Comparison of ENCODE assay signal across 8 cellular contexts in genomic region chr1:155561812-155562580, GRCh38. TPM values are rescaled to one million over a fixed set of nuclear protein-coding genes. Genes with fewer than 3 reads are reported as not detected.
DNase-seq lines count a peak whose midpoint lies in the region; ATAC-seq, FAIRE-seq and TF ChIP-seq lines count a peak whose summit lies in the region.
"Not testable (repeated sequence)": the region's sequence is repeated elsewhere in the genome, so short reads cannot be mapped to it uniquely, and the experiment has no call there.

No MANE protein-coding gene starts in this region.

- peaks cover 66% of the 10 kb centered on the region for H3K79me2 ChIP-seq in endothelial cell of umbilical vein (ENCODE audit: control insufficient read depth, insufficient read depth, low read length)

- peak overlapping the region; percentile 95 for H2AFZ ChIP-seq in endothelial cell of umbilical vein (ENCODE audit: low read depth, low read length)

- not testable (repeated sequence) for H4K20me1 ChIP-seq in endothelial cell of umbilical vein (replicated peaks; ENCODE audit: control insufficient read depth, extremely low read depth, insufficient read depth, low read length)

- not testable (repeated sequence) for BruUV-seq in endothelial cell of umbilical vein (replicated peaks; lab: Mats Ljungman, UMichigan)

- TF ChIP-seq POLR2A in endothelial cell of umbilical vein (IDR thresholded peaks at IDR 0.05; ENCODE audit: low read depth, low read length), result not testable (repeated sequence)

- not testable (repeated sequence) for FAIRE-seq in endothelial cell of umbilical vein (lab: Jason Lieb, UNC)

- H3K9ac ChIP-seq in endothelial cell of umbilical vein (replicated peaks; ENCODE audit: extremely low read depth, insufficient read depth, low read length), result peak overlapping the region; percentile 89

- intact Hi-C loops in activated T-helper 1 cell treated with anti-CD3 and anti-CD28 coated beads, Interleukin-12 subunit alpha, Interleukin-12 subunit beta, Interleukin-2, Interleukin-4 antibody, amounts not matched to agents 30 ng/mL and 10 ng/mL and 1 ng/mL, durations not matched to agents 14 hours and 24 hours and 36 hours (cut with micrococcal nuclease), result loop anchor here (2.0 to 10.0 kb wide), 4 partner anchors 47 to 370 kb away; no protein-coding TSS in a partner anchor
- intact Hi-C loops in endothelial cell of umbilical vein (cut with micrococcal nuclease), result loop anchor here (2.0 to 10.0 kb wide), 2 partner anchors 237 to 307 kb away; partner anchors contain the start of gene ENTREP3

- peaks cover 15% of the 10 kb centered on the region for H3K36me3 ChIP-seq in RWPE2 (ENCODE audit: low read depth)
- H3K36me3 ChIP-seq in endothelial cell of umbilical vein (ENCODE audit: control insufficient read depth in 2 of 2, extremely low read depth in 1 of 2, insufficient read depth in 2 of 2, low read length in 2 of 2), result not testable (repeated sequence)

- peak overlapping the region; percentile 96 for H3K4me3 Mint-ChIP-seq in activated T-helper 1 cell treated with anti-CD3 and anti-CD28 coated beads, Interleukin-12 subunit alpha, Interleukin-12 subunit beta, Interleukin-2, Interleukin-4 antibody, amounts not matched to agents 30 ng/mL and 10 ng/mL and 1 ng/mL, durations not matched to agents 14 hours and 24 hours and 36 hours

- peak overlapping the region; percentile 57 for H3K4me2 ChIP-seq in endothelial cell of umbilical vein (ENCODE audit: insufficient read depth, low read length)

- dilution Hi-C loops in endothelial cell of umbilical vein (cut with MboI; ENCODE audit: extremely low pct_ligation_motif_present, low sequenced_read_pairs), result not testable (repeated sequence)

- H3K27ac ChIP-seq in RWPE2 (ENCODE audit: poor library complexity, severe bottlenecking) (peak overlapping the region; percentile 80), endothelial cell of umbilical vein (ENCODE audit: insufficient read depth, low read depth, low read length) (peak overlapping the region; percentile 61)

- not testable (repeated sequence) for H3K9me1 ChIP-seq in endothelial cell of umbilical vein (replicated peaks; ENCODE audit: control insufficient read depth, extremely low read depth, insufficient read depth, low read length)

- H3K4me1 ChIP-seq in RWPE2 (ENCODE audit: insufficient read depth, poor library complexity, severe bottlenecking); endothelial cell of umbilical vein (ENCODE audit: control insufficient read depth, extremely low read depth, insufficient read depth, low read length): not testable (repeated sequence)

- not testable (repeated sequence) for H3K27me3 ChIP-seq in RWPE2 (ENCODE audit: insufficient read depth, poor library complexity, severe bottlenecking); endothelial cell of umbilical vein (ENCODE audit: control insufficient read depth in 2 of 2, insufficient read depth in 2 of 2, low read length in 2 of 2)

- peak; percentile 27 for ATAC-seq in GM19452 (IDR thresholded peaks at IDR 0.05; ENCODE audit: unreplicated experiment)
- peak; percentile 18 for ATAC-seq in HG03460 (IDR thresholded peaks at IDR 0.05; ENCODE audit: unreplicated experiment)
- ATAC-seq in RWPE2 (ENCODE audit: low read depth), result peak; percentile 31; the same call in 2 of the 3 replicates

- H3K9me3 ChIP-seq in RWPE2 (ENCODE audit: severe bottlenecking); endothelial cell of umbilical vein (replicated peaks; ENCODE audit: control insufficient read depth, insufficient read depth, low read length): not testable (repeated sequence)

- POLR2A ChIA-PET in endothelial cell of umbilical vein (lab: Charles Lee), result not testable (repeated sequence)

- not testable (repeated sequence) for H3K9me3 Mint-ChIP-seq in activated T-helper 1 cell treated with anti-CD3 and anti-CD28 coated beads, Interleukin-12 subunit alpha, Interleukin-12 subunit beta, Interleukin-2, Interleukin-4 antibody, amounts not matched to agents 30 ng/mL and 10 ng/mL and 1 ng/mL, durations not matched to agents 14 hours and 24 hours and 36 hours

- H3K36me3 Mint-ChIP-seq in activated T-helper 1 cell treated with anti-CD3 and anti-CD28 coated beads, Interleukin-12 subunit alpha, Interleukin-12 subunit beta, Interleukin-2, Interleukin-4 antibody, amounts not matched to agents 30 ng/mL and 10 ng/mL and 1 ng/mL, durations not matched to agents 14 hours and 24 hours and 36 hours (ENCODE audit: low read depth), result peaks cover 16% of the 10 kb centered on the region

- H3K4me3 ChIP-seq in AG10803 (ENCODE audit: low read length) (peak overlapping the region; percentile 94), RWPE2 (ENCODE audit: severe bottlenecking) (peak overlapping the region; percentile 69), endothelial cell of umbilical vein (replicated peaks in 1 of 3; ENCODE audit: insufficient read depth in 1 of 3, low read depth in 1 of 3, low read length in 3 of 3) (peak overlapping the region; percentile 63 to 89 (median 66))

- not testable (repeated sequence) for H3K27me3 Mint-ChIP-seq in activated T-helper 1 cell treated with anti-CD3 and anti-CD28 coated beads, Interleukin-12 subunit alpha, Interleukin-12 subunit beta, Interleukin-2, Interleukin-4 antibody, amounts not matched to agents 30 ng/mL and 10 ng/mL and 1 ng/mL, durations not matched to agents 14 hours and 24 hours and 36 hours (ENCODE audit: insufficient read depth)

- peak overlapping the region; percentile 99 for H3K27ac Mint-ChIP-seq in activated T-helper 1 cell treated with anti-CD3 and anti-CD28 coated beads, Interleukin-12 subunit alpha, Interleukin-12 subunit beta, Interleukin-2, Interleukin-4 antibody, amounts not matched to agents 30 ng/mL and 10 ng/mL and 1 ng/mL, durations not matched to agents 14 hours and 24 hours and 36 hours

- CTCF ChIA-PET in endothelial cell of umbilical vein (lab: Charles Lee), result interaction anchor here (1.6 kb wide), 1 partner anchor 311 kb away, joined by 5 read pairs; no protein-coding TSS in a partner anchor

- H3K4me1 Mint-ChIP-seq in activated T-helper 1 cell treated with anti-CD3 and anti-CD28 coated beads, Interleukin-12 subunit alpha, Interleukin-12 subunit beta, Interleukin-2, Interleukin-4 antibody, amounts not matched to agents 30 ng/mL and 10 ng/mL and 1 ng/mL, durations not matched to agents 14 hours and 24 hours and 36 hours (ENCODE audit: low read depth), result peaks cover 27% of the 10 kb centered on the region

- not testable (repeated sequence) for TF ChIP-seq CTCF in AG10803 (conservative IDR thresholded peaks at IDR 0.05; ENCODE audit: low read length); RWPE2 (IDR thresholded peaks at IDR 0.05; ENCODE audit: poor library complexity, severe bottlenecking); endothelial cell of umbilical vein (IDR thresholded peaks at IDR 0.05; ENCODE audit: extremely low read depth in 1 of 2, insufficient read depth in 1 of 2, low read depth in 1 of 2, low read length in 2 of 2)

- peak; percentile 46 for DNase-seq in AG10803 (ENCODE audit: low read depth)
- DNase-seq in RWPE2 (ENCODE audit: low spot score), result peak; percentile 62
- peak; percentile 45 for DNase-seq in activated T-helper 1 cell treated with anti-CD3 and anti-CD28 coated beads, Interleukin-12 subunit alpha, Interleukin-12 subunit beta, Interleukin-2, Interleukin-4 antibody, amounts not matched to agents 30 ng/mL and 10 ng/mL and 1 ng/mL, durations not matched to agents 14 hours and 24 hours and 36 hours (ENCODE audit: low spot score)
- not testable (repeated sequence) for DNase-seq in endothelial cell of umbilical vein (ENCODE audit: low read depth, low spot score)
- peak; percentile 91 for DNase-seq in mesenteric fat pad (ENCODE audit: low spot score)
- peak; percentile 68 for DNase-seq in stimulated activated CD4-positive, alpha-beta T cell treated with anti-CD3 and anti-CD28 coated beads, Interleukin-4, amount 100 ng/mL, for 1 hour

TF ChIP-seq in endothelial cell of umbilical vein, 7 proteins besides CTCF, POLR2A, EP300 and RAD21:
- peak; percentile 49 for TF ChIP-seq POLR2AphosphoS5 (IDR thresholded peaks at IDR 0.05; ENCODE audit: insufficient read depth, low read depth, low read length)
TF ChIP-seq in endothelial cell of umbilical vein: peak in this region for 1; not testable (repeated sequence) for 6.

RNA-seq across cellular contexts. Expression of gene ASH1L, which starts 0.6 kb away (rescaled TPM):
- total RNA-seq in activated T-helper 1 cell treated with anti-CD3 and anti-CD28 coated beads, Interleukin-12 subunit alpha, Interleukin-12 subunit beta, Interleukin-2, Interleukin-4 antibody, amounts not matched to agents 30 ng/mL and 10 ng/mL and 1 ng/mL, durations not matched to agents 14 hours and 24 hours and 36 hours, result 44.0 and 45.4 TPM in 2 replicates
- total RNA-seq in endothelial cell of umbilical vein (29.2 and 29.4 TPM in 2 replicates), mesenteric fat pad (65.3 TPM)
- polyA plus RNA-seq in endothelial cell of umbilical vein, result 10.9 and 11.6 TPM in 2 replicates
- polyA plus RNA-seq in endothelial cell of umbilical vein (2011; cell fraction: cytosol; rRNA removed), result 11.5 and 13.6 TPM in 2 replicates
- polyA plus RNA-seq in endothelial cell of umbilical vein (2011; cell fraction: nucleus; rRNA removed), result 39.2 and 45.1 TPM in 2 replicates
- polyA plus RNA-seq in endothelial cell of umbilical vein (2012), result 9.1 and 13.1 TPM in 2 replicates
- polyA minus RNA-seq in endothelial cell of umbilical vein, result 34.2 and 37.2 TPM in 2 replicates
- 28.9 TPM for polyA minus RNA-seq in endothelial cell of umbilical vein (2011; cell fraction: cytosol; rRNA and poly(A)+ RNA removed)
- polyA minus RNA-seq in endothelial cell of umbilical vein (2011; cell fraction: nucleus; rRNA and poly(A)+ RNA removed), result 60.1 and 78.6 TPM in 2 replicates

RNA-seq across cellular contexts. Expression of gene MSTO1, which starts 48.0 kb away (rescaled TPM):
- 102 and 109 TPM in 2 replicates for total RNA-seq in activated T-helper 1 cell treated with anti-CD3 and anti-CD28 coated beads, Interleukin-12 subunit alpha, Interleukin-12 subunit beta, Interleukin-2, Interleukin-4 antibody, amounts not matched to agents 30 ng/mL and 10 ng/mL and 1 ng/mL, durations not matched to agents 14 hours and 24 hours and 36 hours
- total RNA-seq in endothelial cell of umbilical vein, result 51.9 and 52.5 TPM in 2 replicates
- polyA plus RNA-seq in endothelial cell of umbilical vein, result 36.8 and 44.4 TPM in 2 replicates
- 18.4 and 22.0 TPM in 2 replicates for polyA plus RNA-seq in endothelial cell of umbilical vein (2011; cell fraction: cytosol; rRNA removed)
- 144 and 152 TPM in 2 replicates for polyA plus RNA-seq in endothelial cell of umbilical vein (2011; cell fraction: nucleus; rRNA removed)
- polyA plus RNA-seq in endothelial cell of umbilical vein (2012), result 33.1 and 37.9 TPM in 2 replicates
- polyA minus RNA-seq in endothelial cell of umbilical vein, result 43.7 and 49.8 TPM in 2 replicates
- polyA minus RNA-seq in endothelial cell of umbilical vein (2011; cell fraction: cytosol; rRNA and poly(A)+ RNA removed), result 20.1 TPM
- 65.6 and 70.0 TPM in 2 replicates for polyA minus RNA-seq in endothelial cell of umbilical vein (2011; cell fraction: nucleus; rRNA and poly(A)+ RNA removed)
- total RNA-seq in mesenteric fat pad, result 44.7 TPM
